ENCODE assay signal across 9 cellular contexts in the genomic region with DNA sequence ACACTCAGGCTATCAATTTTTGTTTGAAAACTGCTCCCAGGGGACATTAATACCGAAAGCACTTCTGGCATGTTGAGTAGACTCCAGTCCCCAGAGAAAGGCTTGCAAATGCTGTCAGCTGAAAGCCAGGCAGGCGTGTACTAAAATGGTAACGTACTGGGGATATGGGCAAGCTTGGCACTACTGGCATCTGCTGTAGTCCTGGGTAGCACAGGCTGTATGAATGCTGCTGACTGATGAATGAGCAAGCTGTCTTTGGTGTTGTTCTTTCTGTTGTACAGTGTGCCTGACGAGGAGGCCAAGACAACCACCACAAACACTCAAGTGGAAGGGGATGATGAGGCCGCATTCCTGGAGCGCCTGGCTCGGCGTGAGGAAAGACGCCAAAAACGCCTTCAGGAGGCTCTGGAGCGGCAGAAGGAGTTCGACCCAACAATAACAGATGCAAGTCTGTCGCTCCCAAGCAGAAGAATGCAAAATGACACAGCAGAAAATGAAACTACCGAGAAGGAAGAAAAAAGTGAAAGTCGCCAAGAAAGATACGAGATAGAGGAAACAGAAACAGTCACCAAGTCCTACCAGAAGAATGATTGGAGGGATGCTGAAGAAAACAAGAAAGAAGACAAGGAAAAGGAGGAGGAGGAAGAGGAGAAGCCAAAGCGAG. TPM values are rescaled to one million over a fixed set of nuclear protein-coding genes. Genes with fewer than 3 reads are reported as not detected.
A peak's percentile ranks its signal among the peaks of the same experiment; 100 is the strongest.
DNase-seq lines count a peak whose midpoint lies in the region; ATAC-seq, FAIRE-seq and TF ChIP-seq lines count a peak whose summit lies in the region.
"Had no signal": no experiment of that assay in that cellular context is flagged by ENCODE, and none has a peak within 500 bp of the region (broad histone marks: within the 10 kb centered on the region; RNA-seq: fewer than 3 reads in every experiment).

No MANE protein-coding gene starts in this region.

- H2BK120ac ChIP-seq in H1 (replicated peaks; ENCODE audit: low read depth, low read length), result no peak overlapping the region

- no peaks in the 10 kb centered on the region for H3K4me1 ChIP-seq in H1 (replicated peaks in 1 of 4; ENCODE audit: control insufficient read depth in 3 of 4, insufficient read depth in 4 of 4, low read length in 3 of 4)

- H3K36me3 Mint-ChIP-seq in stimulated activated memory B cell treated with anti-CD40 and anti-IgM and Interleukin-4, amounts not matched to agents 10 μg/mL and 1 μg/mL and 100 μg/mL, for 72 hours, result no peaks in the 10 kb centered on the region

- peak overlapping the region; percentile 85 for H3K27ac Mint-ChIP-seq in stimulated activated memory B cell treated with anti-CD40 and anti-IgM and Interleukin-4, amounts not matched to agents 10 μg/mL and 1 μg/mL and 100 μg/mL, for 72 hours

- no peaks in the 10 kb centered on the region for H3K9me3 ChIP-seq in H1 (ENCODE audit: insufficient read depth in 2 of 2, low read depth in 1 of 2, low read length in 1 of 2)
- H3K9me3 ChIP-seq: A549 had no signal

- H2BK12ac ChIP-seq in H1 (ENCODE audit: low read depth, low read length), result no peak overlapping the region

- H3K56ac ChIP-seq in H1 (replicated peaks; ENCODE audit: insufficient read length, low read depth, low read length), result no peak overlapping the region

- peaks cover 21% of the 10 kb centered on the region for H3K4me1 Mint-ChIP-seq in stimulated activated memory B cell treated with anti-CD40 and anti-IgM and Interleukin-4, amounts not matched to agents 10 μg/mL and 1 μg/mL and 100 μg/mL, for 72 hours

- WGBS in H1 (ENCODE audit: extremely low coverage in 1 of 2, insufficient coverage in 1 of 2, insufficient read length in 1 of 2, insufficient replicate concordance in 2 of 2, low coverage in 1 of 2, low lambda C conversion rate in 2 of 2, missing lambda C conversion rate in 1 of 2), 2 experiments, result 85% methylated on average over 17 of the region's 17 CpGs; no CpG with 5 or more reads in 1 of the 2 experiments

- H2BK15ac ChIP-seq in H1 (ENCODE audit: low read length), result no peak overlapping the region

- H2AFZ ChIP-seq in H1 (ENCODE audit: low read length), result no peak overlapping the region

- no peak overlapping the region for H2AK5ac ChIP-seq in H1 (ENCODE audit: low read depth, low read length)

- H3K36me3 ChIP-seq in H1 (ENCODE audit: control insufficient read depth in 2 of 4, insufficient read depth in 4 of 4, low read length in 3 of 4), result peaks cover 0 to 28% (median 8%) of the 10 kb centered on the region in 4 experiments; a peak in 6 of 8 replicates

- CTCF ChIA-PET in H1 (lab: Charles Lee; ENCODE audit: partially characterized antibody), result interaction anchor here (1.3 kb wide), 1 partner anchor 208 kb away, joined by 3 read pairs; no protein-coding TSS in a partner anchor

- H4K20me1 ChIP-seq in H1 (replicated peaks in 1 of 2; ENCODE audit: control insufficient read depth in 1 of 2, insufficient read depth in 2 of 2, low read length in 2 of 2), result no peaks in the 10 kb centered on the region

- peaks cover 6% of the 10 kb centered on the region for H3K9me3 Mint-ChIP-seq in stimulated activated memory B cell treated with anti-CD40 and anti-IgM and Interleukin-4, amounts not matched to agents 10 μg/mL and 1 μg/mL and 100 μg/mL, for 72 hours

- peak overlapping the region; percentile 37; the same call in 1 of the 2 replicates for H2BK5ac ChIP-seq in H1 (ENCODE audit: low read depth, low read length)

- H3K14ac ChIP-seq in H1 (ENCODE audit: insufficient read length), result no peak overlapping the region

- H4K91ac ChIP-seq in H1 (replicated peaks; ENCODE audit: insufficient read length, low read length), result no peak overlapping the region

- DNase-seq in NOMO-1 treated with DMSO at 0.1 percent for 48 hours (lab: John Stamatoyannopoulos, UW; ENCODE audit: unreplicated experiment), result peak; percentile 42
- DNase-seq in NOMO-1 treated with dmso at 0.1 percent for 144 hours (lab: John Stamatoyannopoulos, UW; ENCODE audit: unreplicated experiment), result no peak
- DNase-seq in H1 (ENCODE audit: low read depth in 1 of 2, low spot score in 2 of 2), result no peak
- no peak for DNase-seq in kidney tubule cell (ENCODE audit: low spot score)
- DNase-seq in nucleus accumbens (lab: John Stamatoyannopoulos, UW), result no peak

- TF ChIP-seq RAD21 in H1 (IDR thresholded peaks at IDR 0.05 in 1 of 2, conservative IDR thresholded peaks at IDR 0.05 in 1 of 2; ENCODE audit: low read depth in 2 of 2, low read length in 2 of 2), result no peak

- H3K23me2 ChIP-seq in H1 (ENCODE audit: low read depth, low read length), result no peaks in the 10 kb centered on the region

- H3K9ac ChIP-seq in H1 (replicated peaks in 1 of 4; ENCODE audit: extremely low read depth in 1 of 4, low read depth in 3 of 4, low read length in 3 of 4), result no peak overlapping the region

- no peak overlapping the region for H3K18ac ChIP-seq in H1 (ENCODE audit: extremely low read depth, low read length)

- H3K27me3 Mint-ChIP-seq in stimulated activated memory B cell treated with anti-CD40 and anti-IgM and Interleukin-4, amounts not matched to agents 10 μg/mL and 1 μg/mL and 100 μg/mL, for 72 hours, result no peaks in the 10 kb centered on the region

- H3K4me3 ChIP-seq in H1 (ENCODE audit: extremely low read depth in 1 of 4, insufficient read depth in 2 of 4, low read depth in 3 of 4, low read length in 4 of 4), result no peak overlapping the region
- H3K4me3 ChIP-seq: A549 had no signal

- H3K79me1 ChIP-seq in H1 (ENCODE audit: low read depth, low read length), result no peaks in the 10 kb centered on the region

- TF ChIP-seq EP300 in H1 (IDR thresholded peaks at IDR 0.05; ENCODE audit: borderline replicate concordance in 1 of 2, low read depth in 2 of 2, low read length in 2 of 2), result no peak

- FAIRE-seq in H1 (lab: Jason Lieb, UNC), result no peak
- FAIRE-seq: A549 had no signal

- H3K27me3 ChIP-seq in H1 (replicated peaks in 1 of 4; ENCODE audit: control insufficient read depth in 3 of 4, extremely low read depth in 1 of 4, insufficient read depth in 3 of 4, low read length in 3 of 4), result no peaks in the 10 kb centered on the region

- H3K4ac ChIP-seq in H1 (replicated peaks; ENCODE audit: insufficient read length, low read depth, low read length), result no peak overlapping the region

- TF ChIP-seq CTCF in H1 (IDR thresholded peaks at IDR 0.05; ENCODE audit: control extremely low read depth in 1 of 3, insufficient read depth in 1 of 3, low read depth in 1 of 3, low read length in 3 of 3), result no peak

- no peak overlapping the region for H3K23ac ChIP-seq in H1 (ENCODE audit: insufficient read length)

- no peak overlapping the region for H3K27ac ChIP-seq in H1 (ENCODE audit: low read depth, low read length)

- H3K79me2 ChIP-seq in H1 (ENCODE audit: control insufficient read depth in 1 of 2, insufficient read depth in 2 of 2, low read length in 2 of 2), result no peaks in the 10 kb centered on the region

- H3K4me2 ChIP-seq in H1 (ENCODE audit: insufficient read depth in 1 of 2, low read depth in 2 of 2, low read length in 2 of 2), result no peak overlapping the region
- H3K4me2 ChIP-seq: A549 had no signal

- no peak overlapping the region for H4K8ac ChIP-seq in H1 (ENCODE audit: extremely low read depth, insufficient read depth, low read length)

- H4K5ac ChIP-seq in H1 (ENCODE audit: insufficient read length, low read depth, low read length), result no peak overlapping the region

- H2BK20ac ChIP-seq in H1 (ENCODE audit: low read length), result no peak overlapping the region

- H3K4me3 Mint-ChIP-seq in stimulated activated memory B cell treated with anti-CD40 and anti-IgM and Interleukin-4, amounts not matched to agents 10 μg/mL and 1 μg/mL and 100 μg/mL, for 72 hours, result peak overlapping the region; percentile 75

- POLR2A ChIA-PET in H1 (lab: Charles Lee; ENCODE audit: partially characterized antibody), result no interaction called here

- TF ChIP-seq POLR2A in H1 (IDR thresholded peaks at IDR 0.05; ENCODE audit: control extremely low read depth in 1 of 2, low read depth in 2 of 2, low read length in 2 of 2), result no peak

- peak; percentile 62 for ATAC-seq in HG03354 (IDR thresholded peaks at IDR 0.05; ENCODE audit: poor library complexity, severe bottlenecking, unreplicated experiment)
- ATAC-seq in stimulated activated memory B cell treated with anti-CD40 and anti-IgM and Interleukin-4, amounts not matched to agents 10 μg/mL and 1 μg/mL and 100 μg/mL, for 72 hours, result peak; percentile 75
- no peak for ATAC-seq in HG03095 (IDR thresholded peaks at IDR 0.05; ENCODE audit: unreplicated experiment)
- ATAC-seq: A549 had no signal

TF ChIP-seq in H1, 55 proteins besides CTCF, POLR2A, EP300 and RAD21:
- TF ChIP-seq RFX5 (IDR thresholded peaks at IDR 0.05; ENCODE audit: borderline replicate concordance, low read depth, low read length) (no peak), CHD2 (IDR thresholded peaks at IDR 0.05; ENCODE audit: low read length) (no peak), TBP (IDR thresholded peaks at IDR 0.05; ENCODE audit: low read depth, low read length) (no peak)

RNA-seq across cellular contexts. Expression of a gene that starts 53.5 kb away (rescaled TPM):
- 1.9 and 2.0 TPM in 2 replicates for total RNA-seq in H1 (2021; fragmentation: NEBNext Ultra II Directional; extraction: Animal tissue kit (Norgen Biotek cat#: 25700))
- 0.49 and 1.1 TPM in 2 replicates for polyA plus RNA-seq in H1 (2011; rRNA removed)
- polyA plus RNA-seq in H1 (2011; cell fraction: cytosol; rRNA removed), result 1.9 TPM
- polyA plus RNA-seq in H1 (2011; cell fraction: nucleus; rRNA removed), result 0.86 TPM
- polyA plus RNA-seq in H1 (2012, experiment 1 of 2), result 0.79 to 2.3 TPM (median 1.6 TPM) in 4 replicates
- polyA plus RNA-seq in H1 (2012, experiment 2 of 2), result 0.91 TPM
- 2.1 TPM for polyA plus RNA-seq in H1 (2013, experiment 1 of 2)
- 1.4 TPM for polyA plus RNA-seq in H1 (2013, experiment 2 of 2)
- polyA minus RNA-seq in H1 (2011; rRNA and poly(A)+ RNA removed), result 1.8 and 1.9 TPM in 2 replicates
- 0.66 TPM for polyA minus RNA-seq in H1 (2011; cell fraction: cytosol; rRNA and poly(A)+ RNA removed)
- polyA minus RNA-seq in H1 (2011; cell fraction: nucleus; rRNA and poly(A)+ RNA removed), result 3.0 TPM
